ENCODE assay signal across 10 cellular contexts in genomic region chrX:63686878-63687714, GRCh38.
DNase-seq lines count a peak whose midpoint lies in the region; ATAC-seq and TF ChIP-seq lines count a peak whose summit lies in the region.
"Had no signal": no experiment of that assay in that cellular context is flagged by ENCODE, and none has a peak within 500 bp of the region (broad histone marks: within the 10 kb centered on the region; RNA-seq: fewer than 3 reads in every experiment).

No MANE protein-coding gene starts in this region.

- no peaks in the 10 kb centered on the region for H3K9me2 ChIP-seq in Karpas-422 (replicated peaks; ENCODE audit: insufficient read depth, low read length)

- DNase-seq in DMS153 treated with DMSO at 0.1 percent for 48 hours (lab: John Stamatoyannopoulos, UW; ENCODE audit: unreplicated experiment) (peak; percentile 0), DMS153 (lab: John Stamatoyannopoulos, UW) (no peak), Karpas-422 (peak; percentile 81), fibroblast of lung (ENCODE audit: low read depth in 2 of 2) (peak; percentile 32 to 48), pons (ENCODE audit: low spot score) (peak; percentile 2), cortex of kidney (lab: John Stamatoyannopoulos, UW) (no peak)
- no peak for DNase-seq in T-helper 2 cell treated with Interferon-gamma antibody and Interleukin-4, amounts not matched to agents 5 μg/mL and 100 μg/mL, for 36 hours (ENCODE audit: low spot score)

- H3K27ac ChIP-seq in Karpas-422 (ENCODE audit: low read length), result no peak overlapping the region
- no peak overlapping the region for H3K27ac ChIP-seq in fibroblast of lung (ENCODE audit: insufficient read depth, low read length)
- H3K27ac ChIP-seq: BLaER1 had no signal

- H3K9me3 Mint-ChIP-seq in T-helper 2 cell treated with Interferon-gamma antibody and Interleukin-4, amounts not matched to agents 5 μg/mL and 100 μg/mL, for 36 hours, result peaks cover 14% of the 10 kb centered on the region

- H3K4me3 Mint-ChIP-seq in T-helper 2 cell treated with Interferon-gamma antibody and Interleukin-4, amounts not matched to agents 5 μg/mL and 100 μg/mL, for 36 hours, result no peak overlapping the region
- H3K4me3 Mint-ChIP-seq: stimulated activated naive CD8-positive, alpha-beta T cell treated with anti-CD3 and anti-CD28 coated beads, Interleukin-15, Interleukin-2, amounts not matched to agents 100 ng/mL and 50 ng/mL, for 24 hours had no signal

- no peaks in the 10 kb centered on the region for H3K4me1 Mint-ChIP-seq in T-helper 2 cell treated with Interferon-gamma antibody and Interleukin-4, amounts not matched to agents 5 μg/mL and 100 μg/mL, for 36 hours (ENCODE audit: low read depth)

- H3K27me3 Mint-ChIP-seq in T-helper 2 cell treated with Interferon-gamma antibody and Interleukin-4, amounts not matched to agents 5 μg/mL and 100 μg/mL, for 36 hours (ENCODE audit: low read depth), result no peaks in the 10 kb centered on the region
- H3K27me3 Mint-ChIP-seq: stimulated activated naive CD8-positive, alpha-beta T cell treated with anti-CD3 and anti-CD28 coated beads, Interleukin-15, Interleukin-2, amounts not matched to agents 100 ng/mL and 50 ng/mL, for 24 hours had no signal

- H3K4me3 ChIP-seq in Karpas-422 (ENCODE audit: low read length) (no peak overlapping the region), fibroblast of lung (replicated peaks in 1 of 4; ENCODE audit: control extremely low read depth in 1 of 4, insufficient read depth in 1 of 4, low read depth in 3 of 4, low read length in 4 of 4) (no peak overlapping the region)
- H3K4me3 ChIP-seq: BLaER1 had no signal

- H3K36me3 ChIP-seq in Karpas-422 (ENCODE audit: insufficient read depth, low read length) (0 out of 2 replicates have a peak, but pooled peaks cover 2% of the 10 kb centered on the region), fibroblast of lung (ENCODE audit: control insufficient read depth, insufficient read depth, low read length) (no peaks in the 10 kb centered on the region)

- H3K36me3 Mint-ChIP-seq in T-helper 2 cell treated with Interferon-gamma antibody and Interleukin-4, amounts not matched to agents 5 μg/mL and 100 μg/mL, for 36 hours (ENCODE audit: low read depth), result peaks cover 41% of the 10 kb centered on the region

- no peaks in the 10 kb centered on the region for H3K4me1 ChIP-seq in Karpas-422 (ENCODE audit: low read length)
- H3K4me1 ChIP-seq in fibroblast of lung (ENCODE audit: control insufficient read depth, extremely low read depth, insufficient read depth, low read length), result no peaks in the 10 kb centered on the region
- H3K4me1 ChIP-seq: BLaER1 had no signal

- H3K9me3 ChIP-seq in Karpas-422 (ENCODE audit: low read length) (peaks cover 6% of the 10 kb centered on the region), fibroblast of lung (ENCODE audit: control insufficient read depth, insufficient read depth, low read depth, low read length) (no peaks in the 10 kb centered on the region)

- TF ChIP-seq CTCF in fibroblast of lung (conservative IDR thresholded peaks at IDR 0.05 in 1 of 2, IDR thresholded peaks at IDR 0.05 in 1 of 2; ENCODE audit: low read depth in 1 of 2, low read length in 2 of 2), result peak; percentile 70 to 73

- H3K9ac ChIP-seq in Karpas-422 (ENCODE audit: low read length), result no peak overlapping the region
- no peak overlapping the region for H3K9ac ChIP-seq in fibroblast of lung (ENCODE audit: insufficient read depth, low read length)
- H3K9ac ChIP-seq: BLaER1 had no signal

- H3K27me3 ChIP-seq in Karpas-422 (ENCODE audit: low read length) (no peaks in the 10 kb centered on the region), fibroblast of lung (ENCODE audit: control insufficient read depth, insufficient read depth, low read length) (no peaks in the 10 kb centered on the region)
- H3K27me3 ChIP-seq: BLaER1 had no signal

- H3K4me2 ChIP-seq in Karpas-422 (ENCODE audit: low read depth, low read length, poor library complexity, severe bottlenecking) (no peak overlapping the region), fibroblast of lung (ENCODE audit: extremely low read depth, insufficient read depth, low read length) (no peak overlapping the region)
- H3K4me2 ChIP-seq: BLaER1 had no signal

- H2AFZ ChIP-seq in Karpas-422 (ENCODE audit: low read length) (no peak overlapping the region), fibroblast of lung (ENCODE audit: low read length) (no peak overlapping the region)

- no peaks in the 10 kb centered on the region; the same call in 1 of the 2 replicates for H3K79me2 ChIP-seq in Karpas-422 (ENCODE audit: low read length)
- no peaks in the 10 kb centered on the region for H3K79me2 ChIP-seq in fibroblast of lung (ENCODE audit: control insufficient read depth, insufficient read depth, low read length)

- ATAC-seq in GM19467 (IDR thresholded peaks at IDR 0.05; ENCODE audit: unreplicated experiment), result peak; percentile 84

- H3K27ac Mint-ChIP-seq in T-helper 2 cell treated with Interferon-gamma antibody and Interleukin-4, amounts not matched to agents 5 μg/mL and 100 μg/mL, for 36 hours, result peak overlapping the region; percentile 16
- H3K27ac Mint-ChIP-seq: stimulated activated naive CD8-positive, alpha-beta T cell treated with anti-CD3 and anti-CD28 coated beads, Interleukin-15, Interleukin-2, amounts not matched to agents 100 ng/mL and 50 ng/mL, for 24 hours had no signal

- H4K20me1 ChIP-seq in Karpas-422 (ENCODE audit: insufficient read depth, low read depth, low read length), result no peaks in the 10 kb centered on the region
- no peaks in the 10 kb centered on the region for H4K20me1 ChIP-seq in fibroblast of lung (ENCODE audit: control insufficient read depth, extremely low read depth, insufficient read depth, low read length)

Comparison
In these comparisons a context has a peak if more than half of its experiments do, and no peak if none do; other contexts are left out.
1. DNase-seq: peak in DMS153 treated with DMSO at 0.1 percent for 48 hours (single experiment), Karpas-422 (single experiment), fibroblast of lung (2 of 2) and pons (single experiment); none in DMS153 (single experiment), T-helper 2 cell treated with Interferon-gamma antibody and Interleukin-4, amounts not matched to agents 5 μg/mL and 100 μg/mL, for 36 hours (single experiment) and cortex of kidney (single experiment).